Comparison of ENCODE assay signal across 10 cellular contexts in genomic region chr6:140043762-140044378, GRCh38.
DNase-seq lines count a peak whose midpoint lies in the region; ATAC-seq and TF ChIP-seq lines count a peak whose summit lies in the region.
"Had no signal": no experiment of that assay in that cellular context is flagged by ENCODE, and none has a peak within 500 bp of the region (broad histone marks: within the 10 kb centered on the region; RNA-seq: fewer than 3 reads in every experiment).

No MANE protein-coding gene starts in this region.

- H3K27ac ChIP-seq in RWPE2 (ENCODE audit: poor library complexity, severe bottlenecking) = peak overlapping the region; percentile 72

- no peak overlapping the region for H3K4me3 ChIP-seq in RWPE2 (ENCODE audit: severe bottlenecking)

- peak; percentile 59 for DNase-seq in Caki2 (ENCODE audit: low read depth)
- no peak for DNase-seq in RWPE2 (ENCODE audit: low spot score)
- peak; percentile 67 for DNase-seq in kidney tubule cell (ENCODE audit: low spot score)
- no peak for DNase-seq in NCI-H526 treated with DMSO at 0.1 percent for 48 hours (lab: John Stamatoyannopoulos, UW)
- DNase-seq in NCI-H2107 treated with DMSO at 0.1 percent for 48 hours (lab: John Stamatoyannopoulos, UW; ENCODE audit: unreplicated experiment) = no peak
- DNase-seq: NCI-H446 treated with DMSO at 0.1 percent for 48 hours; stimulated activated naive CD4-positive, alpha-beta T cell had no signal

- no peak for TF ChIP-seq CTCF in RWPE2 (IDR thresholded peaks at IDR 0.05; ENCODE audit: poor library complexity, severe bottlenecking)

- in situ Hi-C loops in Caki2 (cut with HindIII; ENCODE audit: low pct_unique_long_range_greater_than_20kb, low sequenced_read_pairs) = no loop called here

- H3K9me3 ChIP-seq in RWPE2 (ENCODE audit: severe bottlenecking) = no peaks in the 10 kb centered on the region

- H3K36me3 ChIP-seq in RWPE2 (ENCODE audit: low read depth) = no peaks in the 10 kb centered on the region

- ATAC-seq in HG03432 (IDR thresholded peaks at IDR 0.05; ENCODE audit: unreplicated experiment) (peak; percentile 42), RWPE2 (ENCODE audit: low read depth) (peak; percentile 65), GM19035 (IDR thresholded peaks at IDR 0.05; ENCODE audit: unreplicated experiment) (no peak), HG03045 (IDR thresholded peaks at IDR 0.05; ENCODE audit: unreplicated experiment) (no peak)

- H3K27me3 ChIP-seq in RWPE2 (ENCODE audit: insufficient read depth, poor library complexity, severe bottlenecking) = no peaks in the 10 kb centered on the region

- H3K4me1 ChIP-seq in RWPE2 (ENCODE audit: insufficient read depth, poor library complexity, severe bottlenecking) = peaks cover 36% of the 10 kb centered on the region

Comparison
In these comparisons a context has a peak if more than half of its experiments do, and no peak if none do; other contexts are left out.
1. DNase-seq: peak in Caki2 (single experiment) and kidney tubule cell (single experiment); none in RWPE2 (single experiment), NCI-H526 treated with DMSO at 0.1 percent for 48 hours (single experiment) and NCI-H2107 treated with DMSO at 0.1 percent for 48 hours (single experiment).
2. ATAC-seq: peak in HG03432 (single experiment) and RWPE2 (single experiment); none in GM19035 (single experiment) and HG03045 (single experiment).